1 cellular context compared by ENCODE assay signal in the genomic region with DNA sequence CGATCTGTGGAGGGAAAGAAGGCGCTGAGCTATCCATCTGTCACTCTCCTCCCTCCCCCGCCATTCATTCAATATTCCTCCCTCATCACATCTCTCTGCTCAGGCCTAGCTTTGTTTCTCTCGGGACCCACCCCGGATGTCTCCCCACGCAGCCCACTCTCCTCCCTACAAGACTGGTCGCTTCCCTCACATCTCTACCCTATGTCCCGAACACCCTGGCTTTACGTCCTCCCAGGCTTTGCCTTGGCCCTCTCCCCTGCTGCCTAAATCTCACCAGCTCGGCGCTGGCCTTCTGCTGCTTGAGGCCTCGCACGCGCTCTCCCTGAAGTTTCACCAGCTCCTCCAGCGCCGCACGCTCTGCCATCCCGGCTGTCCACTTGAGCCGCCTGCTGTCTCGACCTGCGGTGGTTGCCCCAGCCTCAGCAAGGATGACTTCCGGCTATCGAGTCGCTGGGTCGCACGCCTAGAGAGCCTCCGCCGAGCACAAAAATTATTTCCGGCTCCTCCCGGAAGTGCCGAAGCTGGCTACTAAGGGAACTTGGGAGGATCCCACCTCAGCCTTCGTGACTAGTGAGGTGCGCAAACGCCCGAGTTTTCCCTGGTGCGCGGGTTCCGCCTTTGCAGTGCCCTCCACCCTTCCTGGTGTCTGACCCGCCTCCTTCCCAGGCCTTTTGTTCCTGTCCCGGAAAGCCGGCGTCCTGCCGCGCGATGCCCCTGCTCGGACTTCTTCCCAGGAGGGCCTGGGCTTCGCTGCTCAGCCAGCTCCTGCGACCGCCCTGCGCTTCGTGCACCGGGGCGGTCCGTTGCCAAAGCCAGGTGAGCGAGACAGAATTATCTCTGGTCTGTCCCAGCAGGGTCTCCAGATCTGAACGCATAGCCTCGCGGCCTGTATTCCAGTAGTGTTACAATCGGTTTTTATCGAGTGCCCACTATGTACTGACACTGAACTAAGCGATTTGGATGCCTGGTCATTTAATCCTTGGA.
A peak's percentile ranks its signal among the peaks of the same experiment; 100 is the strongest.
TF ChIP-seq lines count a peak whose summit lies in the region.

A gene with protein sequence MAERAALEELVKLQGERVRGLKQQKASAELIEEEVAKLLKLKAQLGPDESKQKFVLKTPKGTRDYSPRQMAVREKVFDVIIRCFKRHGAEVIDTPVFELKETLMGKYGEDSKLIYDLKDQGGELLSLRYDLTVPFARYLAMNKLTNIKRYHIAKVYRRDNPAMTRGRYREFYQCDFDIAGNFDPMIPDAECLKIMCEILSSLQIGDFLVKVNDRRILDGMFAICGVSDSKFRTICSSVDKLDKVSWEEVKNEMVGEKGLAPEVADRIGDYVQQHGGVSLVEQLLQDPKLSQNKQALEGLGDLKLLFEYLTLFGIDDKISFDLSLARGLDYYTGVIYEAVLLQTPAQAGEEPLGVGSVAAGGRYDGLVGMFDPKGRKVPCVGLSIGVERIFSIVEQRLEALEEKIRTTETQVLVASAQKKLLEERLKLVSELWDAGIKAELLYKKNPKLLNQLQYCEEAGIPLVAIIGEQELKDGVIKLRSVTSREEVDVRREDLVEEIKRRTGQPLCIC (minus strand): TSS at position 430 of the 984 bp plus-strand sequence. CDS start 66 bp downstream, at position 364.
A gene with protein sequence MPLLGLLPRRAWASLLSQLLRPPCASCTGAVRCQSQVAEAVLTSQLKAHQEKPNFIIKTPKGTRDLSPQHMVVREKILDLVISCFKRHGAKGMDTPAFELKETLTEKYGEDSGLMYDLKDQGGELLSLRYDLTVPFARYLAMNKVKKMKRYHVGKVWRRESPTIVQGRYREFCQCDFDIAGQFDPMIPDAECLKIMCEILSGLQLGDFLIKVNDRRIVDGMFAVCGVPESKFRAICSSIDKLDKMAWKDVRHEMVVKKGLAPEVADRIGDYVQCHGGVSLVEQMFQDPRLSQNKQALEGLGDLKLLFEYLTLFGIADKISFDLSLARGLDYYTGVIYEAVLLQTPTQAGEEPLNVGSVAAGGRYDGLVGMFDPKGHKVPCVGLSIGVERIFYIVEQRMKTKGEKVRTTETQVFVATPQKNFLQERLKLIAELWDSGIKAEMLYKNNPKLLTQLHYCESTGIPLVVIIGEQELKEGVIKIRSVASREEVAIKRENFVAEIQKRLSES (plus strand): TSS at position 515 of the 984 bp plus-strand sequence. CDS start 194 bp downstream, at position 709.

TF ChIP-seq in H1, 55 proteins besides CTCF, POLR2A, EP300 and RAD21 (continued from another document):
- TF ChIP-seq POLR2AphosphoS5 (IDR thresholded peaks at IDR 0.05; ENCODE audit: low read depth, low read length): no peak; the same call in none of the 2 replicates
- TF ChIP-seq MAFK (IDR thresholded peaks at IDR 0.05; ENCODE audit: low read depth, low read length): no peak
- no peak for TF ChIP-seq BRCA1 (IDR thresholded peaks at IDR 0.05; ENCODE audit: low read depth, low read length)
- TF ChIP-seq TEAD4 (IDR thresholded peaks at IDR 0.05; ENCODE audit: low read depth, low read length): no peak
- TF ChIP-seq SIN3A (conservative IDR thresholded peaks at IDR 0.05 in 1 of 2, IDR thresholded peaks at IDR 0.05 in 1 of 2; ENCODE audit: low read depth in 1 of 2, low read length in 2 of 2): peak; percentile 73 to 95; a peak in 3 of 4 replicates
- no peak for TF ChIP-seq CBX5 (IDR thresholded peaks at IDR 0.05; ENCODE audit: low read depth, low read length)
- TF ChIP-seq, protein P1, sequence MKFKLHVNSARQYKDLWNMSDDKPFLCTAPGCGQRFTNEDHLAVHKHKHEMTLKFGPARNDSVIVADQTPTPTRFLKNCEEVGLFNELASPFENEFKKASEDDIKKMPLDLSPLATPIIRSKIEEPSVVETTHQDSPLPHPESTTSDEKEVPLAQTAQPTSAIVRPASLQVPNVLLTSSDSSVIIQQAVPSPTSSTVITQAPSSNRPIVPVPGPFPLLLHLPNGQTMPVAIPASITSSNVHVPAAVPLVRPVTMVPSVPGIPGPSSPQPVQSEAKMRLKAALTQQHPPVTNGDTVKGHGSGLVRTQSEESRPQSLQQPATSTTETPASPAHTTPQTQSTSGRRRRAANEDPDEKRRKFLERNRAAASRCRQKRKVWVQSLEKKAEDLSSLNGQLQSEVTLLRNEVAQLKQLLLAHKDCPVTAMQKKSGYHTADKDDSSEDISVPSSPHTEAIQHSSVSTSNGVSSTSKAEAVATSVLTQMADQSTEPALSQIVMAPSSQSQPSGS (IDR thresholded peaks at IDR 0.05; ENCODE audit: low read length): no peak
- peak; percentile 78 for TF ChIP-seq PHF8 (conservative IDR thresholded peaks at IDR 0.05; ENCODE audit: low read depth, low read length)
- peak; percentile 84; the same call in 1 of the 2 replicates for TF ChIP-seq RBBP5 (IDR thresholded peaks at IDR 0.05; ENCODE audit: borderline replicate concordance, low read depth, low read length)
